Comparison of ENCODE assay signal across 30 cellular contexts in genomic region chr5:31172881-31173280, GRCh38.
"Had no signal": no experiment of that assay in that cellular context is flagged by ENCODE, and none has a peak within 500 bp of the region (broad histone marks: within the 10 kb centered on the region; RNA-seq: fewer than 3 reads in every experiment).

No MANE protein-coding gene starts in this region.

- H3K4me3 Mint-ChIP-seq: activated B cell treated with CpG ODN at 0.5 μM for 24 hours; activated CD8-positive, alpha-beta T cell treated with anti-CD3 and anti-CD28 coated beads for 36 hours; activated naive CD8-positive, alpha-beta T cell; activated T-cell treated with anti-CD3 and anti-CD28 coated beads, Interleukin-2, amount 50 U/mL, for 4 hours; activated T-helper 17 cell treated with anti-CD3 and anti-CD28 coated beads, Interleukin-2, amount 50 U/mL, for 72 hours; effector memory CD8-positive, alpha-beta T cell; T-helper 17 cell; T-helper 2 cell treated with Interferon-gamma antibody and Interleukin-4, amounts not matched to agents 5 μg/mL and 100 μg/mL, for 36 hours had no signal

- ATAC-seq: activated CD4-positive, CD25-positive, alpha-beta regulatory T cell treated with anti-CD3 and anti-CD28 coated beads, Interleukin-2, amount 50 U/mL, for 24 hours; activated CD8-positive, alpha-beta T cell treated with anti-CD3 and anti-CD28 coated beads for 36 hours; activated T-cell treated with anti-CD3 and anti-CD28 coated beads, Interleukin-2, amount 50 U/mL, for 4 hours; activated T-helper 17 cell treated with anti-CD3 and anti-CD28 coated beads, Interleukin-2, amount 50 U/mL, for 72 hours; body of pancreas; effector memory CD8-positive, alpha-beta T cell; foreskin keratinocyte; gastrocnemius medialis; heart right ventricle; T-helper 17 cell had no signal

- H3K4me1 Mint-ChIP-seq: activated B cell treated with CpG ODN at 0.5 μM for 24 hours; activated T-helper 17 cell treated with anti-CD3 and anti-CD28 coated beads, Interleukin-2, amount 50 U/mL, for 72 hours; T-helper 17 cell had no signal

- H3K27ac Mint-ChIP-seq: activated B cell treated with CpG ODN at 0.5 μM for 24 hours; activated CD8-positive, alpha-beta T cell treated with anti-CD3 and anti-CD28 coated beads for 36 hours; activated naive CD8-positive, alpha-beta T cell; activated T-helper 17 cell treated with anti-CD3 and anti-CD28 coated beads, Interleukin-2, amount 50 U/mL, for 72 hours; effector memory CD8-positive, alpha-beta T cell; T-helper 17 cell; T-helper 2 cell treated with Interferon-gamma antibody and Interleukin-4, amounts not matched to agents 5 μg/mL and 100 μg/mL, for 36 hours had no signal

- H3K36me3 Mint-ChIP-seq: activated naive CD8-positive, alpha-beta T cell had no signal

- H3K27me3 Mint-ChIP-seq: activated B cell treated with CpG ODN at 0.5 μM for 24 hours; activated CD8-positive, alpha-beta T cell treated with anti-CD3 and anti-CD28 coated beads for 36 hours; activated naive CD8-positive, alpha-beta T cell; activated T-helper 17 cell treated with anti-CD3 and anti-CD28 coated beads, Interleukin-2, amount 50 U/mL, for 72 hours; effector memory CD8-positive, alpha-beta T cell; T-helper 17 cell had no signal

- H3K9me3 Mint-ChIP-seq: activated T-cell treated with anti-CD3 and anti-CD28 coated beads, Interleukin-2, amount 50 U/mL, for 4 hours; activated T-helper 17 cell treated with anti-CD3 and anti-CD28 coated beads, Interleukin-2, amount 50 U/mL, for 72 hours; T-helper 2 cell treated with Interferon-gamma antibody and Interleukin-4, amounts not matched to agents 5 μg/mL and 100 μg/mL, for 36 hours had no signal

- DNase-seq: activated B cell treated with CpG ODN at 0.5 μM for 24 hours; activated CD4-positive, alpha-beta T cell treated with anti-CD3 and anti-CD28 coated beads for 48 hours; activated CD4-positive, alpha-beta T cell treated with anti-CD3 and anti-CD28 coated beads, Interleukin-2, amount 50 U/mL, for 1 hour; activated CD4-positive, alpha-beta T cell treated with anti-CD3 and anti-CD28 coated beads, Interleukin-2, amount 50 U/mL, for 48 hours; activated CD8-positive, alpha-beta memory T cell treated with anti-CD3 and anti-CD28 coated beads for 24 hours; activated CD8-positive, alpha-beta T cell treated with anti-CD3 and anti-CD28 coated beads for 36 hours; activated effector memory CD4-positive, alpha-beta T cell treated with Interleukin-2 at 50 U/mL for 16 hours; activated gamma-delta T cell treated with Interleukin-2 at 50 U/mL for 16 hours; activated naive CD4-positive, alpha-beta T cell treated with anti-CD3 and anti-CD28 coated beads, Interleukin-2, amount 50 U/mL, for 16 hours; activated naive CD4-positive, alpha-beta T cell treated with Interleukin-2 at 50 U/mL for 16 hours; activated T-cell treated with anti-CD3 and anti-CD28 coated beads, Interleukin-2, amount 50 U/mL, for 4 hours; amniotic stem cell; anterior cingulate cortex; body of pancreas; cortex of kidney; dermis blood vessel endothelial cell; effector CD4-positive, alpha-beta T cell; effector memory CD8-positive, alpha-beta T cell; erythroblast; foreskin keratinocyte; gastrocnemius medialis; heart right ventricle; T-helper 1 cell; T-helper 17 cell; T1000; WERI-Rb-1 had no signal
